ENCODE assay signal across 8 cellular contexts in the genomic region with DNA sequence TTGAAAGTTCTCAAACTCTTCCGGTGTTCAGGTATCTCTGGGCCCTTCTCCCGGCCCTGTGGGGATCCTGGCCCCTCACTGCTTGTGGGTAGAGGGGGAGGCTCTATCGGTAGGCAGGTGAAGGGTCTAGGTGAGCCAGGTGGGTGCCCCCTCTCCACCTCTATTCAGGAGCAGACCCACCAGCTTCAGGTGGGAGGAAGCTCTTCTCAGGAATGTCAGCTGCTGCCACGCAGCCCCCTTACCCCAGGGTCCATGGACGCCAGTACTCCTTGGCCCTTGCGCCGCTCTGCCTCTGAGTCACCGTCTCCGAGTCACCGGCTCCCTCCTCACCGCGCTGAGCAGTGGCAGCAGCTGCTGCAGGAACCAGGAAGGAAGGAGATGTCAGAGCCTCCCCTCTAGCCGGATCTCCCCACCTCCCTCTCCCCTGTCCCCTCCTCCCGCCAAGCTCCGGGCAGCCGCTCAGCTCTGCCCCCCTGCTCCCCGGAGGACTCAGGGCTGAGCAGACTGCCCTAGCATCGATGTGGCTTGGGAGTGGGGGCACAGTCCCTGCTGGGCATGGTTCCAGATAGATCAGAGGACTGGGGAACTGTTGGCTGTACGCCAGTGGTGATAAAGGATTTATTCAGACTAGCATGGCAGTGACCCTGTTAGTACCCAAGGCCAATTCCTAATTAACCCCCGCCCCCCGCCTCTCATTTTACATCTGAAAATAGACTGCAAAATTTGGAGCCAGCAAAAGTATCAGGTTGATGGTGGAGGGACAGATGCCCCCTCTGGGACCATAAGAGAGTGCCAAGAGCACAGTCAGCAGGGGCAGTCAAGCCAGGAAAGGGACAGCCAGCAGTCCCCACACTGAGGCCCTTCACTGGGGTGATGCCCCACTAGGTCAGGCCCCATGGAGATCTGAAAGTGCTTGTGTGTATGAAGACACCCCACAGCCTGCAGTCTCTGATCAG. TPM values are rescaled to one million over a fixed set of nuclear protein-coding genes. Genes with fewer than 3 reads are reported as not detected.
DNase-seq lines count a peak whose midpoint lies in the region; ATAC-seq and TF ChIP-seq lines count a peak whose summit lies in the region.

A gene with protein sequence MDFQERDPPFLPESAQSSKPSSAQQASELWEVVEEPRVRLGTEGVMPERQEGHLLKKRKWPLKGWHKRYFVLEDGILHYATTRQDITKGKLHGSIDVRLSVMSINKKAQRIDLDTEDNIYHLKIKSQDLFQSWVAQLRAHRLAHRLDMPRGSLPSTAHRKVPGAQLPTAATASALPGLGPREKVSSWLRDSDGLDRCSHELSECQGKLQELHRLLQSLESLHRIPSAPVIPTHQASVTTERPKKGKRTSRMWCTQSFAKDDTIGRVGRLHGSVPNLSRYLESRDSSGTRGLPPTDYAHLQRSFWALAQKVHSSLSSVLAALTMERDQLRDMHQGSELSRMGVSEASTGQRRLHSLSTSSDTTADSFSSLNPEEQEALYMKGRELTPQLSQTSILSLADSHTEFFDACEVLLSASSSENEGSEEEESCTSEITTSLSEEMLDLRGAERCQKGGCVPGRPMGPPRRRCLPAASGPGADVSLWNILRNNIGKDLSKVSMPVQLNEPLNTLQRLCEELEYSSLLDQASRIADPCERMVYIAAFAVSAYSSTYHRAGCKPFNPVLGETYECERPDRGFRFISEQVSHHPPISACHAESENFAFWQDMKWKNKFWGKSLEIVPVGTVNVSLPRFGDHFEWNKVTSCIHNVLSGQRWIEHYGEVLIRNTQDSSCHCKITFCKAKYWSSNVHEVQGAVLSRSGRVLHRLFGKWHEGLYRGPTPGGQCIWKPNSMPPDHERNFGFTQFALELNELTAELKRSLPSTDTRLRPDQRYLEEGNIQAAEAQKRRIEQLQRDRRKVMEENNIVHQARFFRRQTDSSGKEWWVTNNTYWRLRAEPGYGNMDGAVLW (minus strand): TSS at position 371 of the 956 bp plus-strand sequence. CDS start 1,516 bp downstream, outside the sequence.

- H3K27me3 Mint-ChIP-seq in activated CD4-positive, alpha-beta T cell treated with anti-CD3 and anti-CD28 coated beads for 36 hours, result no peaks in the 10 kb centered on the region

- peak within 1 kb of the TSS; percentile 71 for H3K27ac Mint-ChIP-seq in activated CD4-positive, alpha-beta T cell treated with anti-CD3 and anti-CD28 coated beads for 36 hours

- ATAC-seq in GM18858 (IDR thresholded peaks at IDR 0.05; ENCODE audit: unreplicated experiment) (peak; percentile 66), HG03196 (IDR thresholded peaks at IDR 0.05; ENCODE audit: unreplicated experiment) (peak; percentile 78)
- peak; percentile 99 for ATAC-seq in activated CD4-positive, alpha-beta T cell treated with anti-CD3 and anti-CD28 coated beads for 36 hours

- H3K4me3 ChIP-seq in colonic mucosa, result peak within 1 kb of the TSS; percentile 64

- intact Hi-C loops in activated CD4-positive, alpha-beta T cell treated with anti-CD3 and anti-CD28 coated beads for 36 hours (cut with DNase I, micrococcal nuclease), result no loop called here
- intact Hi-C loops in colonic mucosa (cut with DNase I), result no loop called here

- peaks cover 21% of the 10 kb centered on the region for H3K4me1 Mint-ChIP-seq in activated CD4-positive, alpha-beta T cell treated with anti-CD3 and anti-CD28 coated beads for 36 hours

- no peaks in the 10 kb centered on the region for H3K27me3 ChIP-seq in colonic mucosa

- peak within 1 kb of the TSS; percentile 80 to 84 for H3K9ac ChIP-seq in colonic mucosa (ENCODE audit: low read depth in 2 of 2, low read length in 2 of 2)

- CTCF ChIA-PET in activated CD4-positive, alpha-beta T cell treated with anti-CD3 and anti-CD28 coated beads for 36 hours (lab: Charles Lee), result interaction anchor here (0.7 to 1.4 kb wide), 5 partner anchors 19 to 173 kb away, joined by 3 to 4 read pairs (median 3); partner anchors contain the start of gene SCRN2

- peak within 1 kb of the TSS; percentile 92 for H3K4me3 Mint-ChIP-seq in activated CD4-positive, alpha-beta T cell treated with anti-CD3 and anti-CD28 coated beads for 36 hours

- H3K9me3 ChIP-seq in colonic mucosa, result no peaks in the 10 kb centered on the region

- DNase-seq in A172 (ENCODE audit: low spot score) (peak; percentile 87), NCI-H510A (lab: John Stamatoyannopoulos, UW) (peak; percentile 91), colonic mucosa (peak; percentile 82), left kidney (ENCODE audit: low read depth, low spot score) (peak; percentile 93)
- DNase-seq in activated CD4-positive, alpha-beta T cell treated with anti-CD3 and anti-CD28 coated beads for 36 hours, result peak; percentile 87
- peak; percentile 72 to 76 for DNase-seq in stimulated activated CD4-positive, alpha-beta T cell treated with anti-CD3 and anti-CD28 coated beads, Interleukin-2, amount 100 ng/mL, for 24 hours

- H3K27ac ChIP-seq in colonic mucosa, result peak within 1 kb of the TSS; percentile 76

- peaks cover 13% of the 10 kb centered on the region for H3K36me3 ChIP-seq in colonic mucosa

- H3K4me1 ChIP-seq in colonic mucosa, result no peaks in the 10 kb centered on the region

- TF ChIP-seq CTCF in colonic mucosa (IDR thresholded peaks at IDR 0.05), result no peak

- no peaks in the 10 kb centered on the region for H3K9me3 Mint-ChIP-seq in activated CD4-positive, alpha-beta T cell treated with anti-CD3 and anti-CD28 coated beads for 36 hours (ENCODE audit: low read depth)

- POLR2A ChIA-PET in activated CD4-positive, alpha-beta T cell treated with anti-CD3 and anti-CD28 coated beads for 36 hours (lab: Charles Lee), result interaction anchor here (1.0 to 2.0 kb wide), 2 partner anchors 10 to 74 kb away, joined by 4 to 7 read pairs; partner anchors contain the start of genes LRRC46, MRPL10 and SP2

- H3K36me3 Mint-ChIP-seq in activated CD4-positive, alpha-beta T cell treated with anti-CD3 and anti-CD28 coated beads for 36 hours (ENCODE audit: low read depth), result peaks cover 28% of the 10 kb centered on the region

RNA-seq across cellular contexts. Expression of the gene that starts here (rescaled TPM):
- 8.2 and 19.1 TPM in 2 replicates for total RNA-seq in A172 (2014; rRNA removed; shearing (Covaris generic))
- total RNA-seq in activated CD4-positive, alpha-beta T cell treated with anti-CD3 and anti-CD28 coated beads for 36 hours, result 10 to 100 TPM; 12.8 to 12.9 TPM
- total RNA-seq in colonic mucosa, result 10 to 100 TPM; 34.8 to 93.6 TPM

Comparison
In these comparisons a context has a peak if more than half of its experiments do, and no peak if none do; other contexts are left out.
1. Peak in every context shown above with its lines: DNase-seq, ATAC-seq, H3K4me3 ChIP-seq and H3K27ac ChIP-seq.